10 cellular contexts compared by ENCODE assay signal in the genomic region with DNA sequence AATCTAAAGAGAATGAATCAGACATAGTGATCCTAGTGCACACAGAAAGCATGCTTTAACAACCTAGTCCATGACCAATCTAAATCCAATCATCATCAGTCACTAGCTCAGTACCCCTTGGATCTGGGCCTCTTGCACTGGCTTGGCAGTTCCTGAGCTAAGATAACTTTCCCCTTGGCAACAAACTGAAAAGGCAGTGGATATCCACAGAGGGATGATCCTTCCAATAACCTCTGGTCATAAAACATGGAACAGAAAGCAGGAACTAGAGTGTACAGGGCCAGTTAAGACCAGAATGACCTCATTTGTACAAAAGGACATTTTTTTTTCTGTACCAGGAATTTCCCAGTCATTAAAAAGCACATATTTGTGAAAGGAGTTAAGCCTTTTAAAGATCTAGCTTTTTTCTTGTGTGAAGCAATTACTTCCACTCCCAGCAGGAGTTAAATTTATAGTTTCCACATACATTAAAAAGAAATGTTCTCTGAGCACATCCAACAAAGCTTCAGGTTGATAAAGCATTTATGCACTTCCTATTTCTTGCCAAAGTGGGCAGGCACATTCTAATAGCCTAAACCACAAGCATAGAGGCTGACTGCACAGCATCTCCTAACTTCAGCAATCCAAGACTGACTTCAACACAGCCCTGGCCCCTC. TPM values are rescaled to one million over a fixed set of nuclear protein-coding genes. Genes with fewer than 3 reads are reported as not detected.
DNase-seq lines count a peak whose midpoint lies in the region; ATAC-seq, FAIRE-seq and TF ChIP-seq lines count a peak whose summit lies in the region.
"Had no signal": no experiment of that assay in that cellular context is flagged by ENCODE, and none has a peak within 500 bp of the region (broad histone marks: within the 10 kb centered on the region; RNA-seq: fewer than 3 reads in every experiment).

No MANE protein-coding gene starts in this region.

- no peak for ATAC-seq in HepG2
- peak; percentile 45 for ATAC-seq in left lung
- ATAC-seq in natural killer cell: no peak
- no peak for ATAC-seq in activated naive CD8-positive, alpha-beta T cell treated with anti-CD3 and anti-CD28 coated beads, Interleukin-2, amount 50 U/mL, for 24 hours

- no peak for FAIRE-seq in HepG2 (lab: Jason Lieb, UNC)

- H3K9ac ChIP-seq in liver (ENCODE audit: low read depth in 1 of 2, low read length in 2 of 2) (no peak overlapping the region), HepG2 (ENCODE audit: insufficient read depth, low read depth, low read length) (no peak overlapping the region)

- H3K27me3 ChIP-seq in liver (ENCODE audit: control insufficient read depth in 4 of 4, insufficient read depth in 4 of 4, low read length in 3 of 4) (no peaks in the 10 kb centered on the region), HepG2 (ENCODE audit: control insufficient read depth in 1 of 2, insufficient read depth in 2 of 2, low read length in 2 of 2) (no peaks in the 10 kb centered on the region; a peak in 1 of 5 replicates), brain microvascular endothelial cell (replicated peaks) (no peaks in the 10 kb centered on the region), left lung (no peaks in the 10 kb centered on the region)

- TF ChIP-seq CTCF in liver (IDR thresholded peaks at IDR 0.05; ENCODE audit: low read depth, low read length, missing input control) (no peak), HepG2 (CRISPR knock-in tag; IDR thresholded peaks at IDR 0.05) (no peak), brain microvascular endothelial cell (IDR thresholded peaks at IDR 0.05; ENCODE audit: low read depth, low read length, missing control alignments) (no peak), left lung (IDR thresholded peaks at IDR 0.05) (no peak), natural killer cell (IDR thresholded peaks at IDR 0.05) (no peak)

- CTCF ChIA-PET in HepG2 (lab: Yijun Ruan, JAX; ENCODE audit: low intra/inter-chr PET ratio, low total read pairs): no interaction called here

- H3K36me3 ChIP-seq in liver (ENCODE audit: control insufficient read depth in 4 of 4, insufficient read depth in 3 of 4, low read depth in 1 of 4, low read length in 3 of 4) (no peaks in the 10 kb centered on the region), HepG2 (replicated peaks in 1 of 2; ENCODE audit: control insufficient read depth in 1 of 2, insufficient read depth in 2 of 2, low read length in 2 of 2) (no peaks in the 10 kb centered on the region), brain microvascular endothelial cell (replicated peaks) (no peaks in the 10 kb centered on the region), left lung (no peaks in the 10 kb centered on the region)

- no peaks in the 10 kb centered on the region for H3K79me2 ChIP-seq in HepG2 (ENCODE audit: insufficient read depth, low read length)

- no peak overlapping the region for H3K27ac Mint-ChIP-seq in natural killer cell
- H3K27ac Mint-ChIP-seq in activated naive CD8-positive, alpha-beta T cell treated with anti-CD3 and anti-CD28 coated beads, Interleukin-2, amount 50 U/mL, for 24 hours: no peak overlapping the region
- H3K27ac Mint-ChIP-seq: immature natural killer cell had no signal

- no peak overlapping the region for H3K4me3 ChIP-seq in liver (ENCODE audit: low read depth in 1 of 3, low read length in 3 of 3)
- no peak overlapping the region for H3K4me3 ChIP-seq in HepG2 (replicated peaks in 1 of 3; ENCODE audit: insufficient read depth in 1 of 3, low read depth in 2 of 3, low read length in 3 of 3)
- H3K4me3 ChIP-seq in brain microvascular endothelial cell (ENCODE audit: low read depth, low read length): no peak overlapping the region
- H3K4me3 ChIP-seq in left lung: no peak overlapping the region

- H3K36me3 Mint-ChIP-seq in natural killer cell: no peaks in the 10 kb centered on the region
- H3K36me3 Mint-ChIP-seq in activated naive CD8-positive, alpha-beta T cell treated with anti-CD3 and anti-CD28 coated beads, Interleukin-2, amount 50 U/mL, for 24 hours (ENCODE audit: low read depth): no peaks in the 10 kb centered on the region
- H3K36me3 Mint-ChIP-seq: immature natural killer cell had no signal

- no peaks in the 10 kb centered on the region for H4K20me1 ChIP-seq in HepG2 (ENCODE audit: insufficient read depth, low read length)

- no peaks in the 10 kb centered on the region for H3K27me3 Mint-ChIP-seq in natural killer cell (ENCODE audit: low read depth in 2 of 2)
- H3K27me3 Mint-ChIP-seq in activated naive CD8-positive, alpha-beta T cell treated with anti-CD3 and anti-CD28 coated beads, Interleukin-2, amount 50 U/mL, for 24 hours: no peaks in the 10 kb centered on the region

- H3K9me3 Mint-ChIP-seq in natural killer cell: peaks cover 2 to 4% of the 10 kb centered on the region in 2 donors
- H3K9me3 Mint-ChIP-seq in activated naive CD8-positive, alpha-beta T cell treated with anti-CD3 and anti-CD28 coated beads, Interleukin-2, amount 50 U/mL, for 24 hours: peaks cover 5% of the 10 kb centered on the region

- H3K4me3 Mint-ChIP-seq in natural killer cell: no peak overlapping the region
- no peak overlapping the region for H3K4me3 Mint-ChIP-seq in activated naive CD8-positive, alpha-beta T cell treated with anti-CD3 and anti-CD28 coated beads, Interleukin-2, amount 50 U/mL, for 24 hours
- H3K4me3 Mint-ChIP-seq: immature natural killer cell had no signal

- TF ChIP-seq EP300 in HepG2 (IDR thresholded peaks at IDR 0.05; ENCODE audit: low read depth in 2 of 2, low read length in 2 of 2) (no peak), HepG2 (CRISPR knock-in tag; IDR thresholded peaks at IDR 0.05; ENCODE audit: borderline replicate concordance) (no peak)

- H3K4me1 ChIP-seq in liver (ENCODE audit: control insufficient read depth in 4 of 4, insufficient read depth in 4 of 4, low read length in 3 of 4) (no peaks in the 10 kb centered on the region), HepG2 (ENCODE audit: insufficient read depth, low read length) (no peaks in the 10 kb centered on the region), left lung (peaks cover 0 to 6% of the 10 kb centered on the region in 2 donors)

- in situ Hi-C loops in HepG2 (cut with HindIII; ENCODE audit: extremely low pct_ligation_motif_present, low pct_unique_long_range_greater_than_20kb): no loop called here
- in situ Hi-C loops in brain microvascular endothelial cell (cut with HindIII; ENCODE audit: low pct_ligation_motif_present, low sequenced_read_pairs): no loop called here

- H2AFZ ChIP-seq in HepG2 (ENCODE audit: low read length): no peak overlapping the region

- H3K9me3 ChIP-seq in liver (ENCODE audit: control insufficient read depth in 4 of 4, low read length in 3 of 4) (no peaks in the 10 kb centered on the region), HepG2 (ENCODE audit: low read length) (no peaks in the 10 kb centered on the region), left lung (no peaks in the 10 kb centered on the region)

- POLR2A ChIA-PET in HepG2 (lab: Yijun Ruan, JAX): no interaction called here

- TF ChIP-seq RAD21 in liver (IDR thresholded peaks at IDR 0.05) (no peak), HepG2 (CRISPR knock-in tag; IDR thresholded peaks at IDR 0.05) (no peak)

- BruUV-seq in HepG2 (replicated peaks; lab: Mats Ljungman, UMichigan): no TSS peak

- H3K4me2 ChIP-seq in HepG2 (ENCODE audit: low read depth, low read length): no peak overlapping the region

- no peak for DNase-seq in HepG2 (ENCODE audit: low spot score)
- peak; percentile 29 for DNase-seq in brain microvascular endothelial cell
- no peak for DNase-seq in left lung
- DNase-seq in natural killer cell: no peak
- no peak for DNase-seq in pons (ENCODE audit: low spot score)
- no peak for DNase-seq in DMS114 treated with DMSO at 0.1 percent for 48 hours (lab: John Stamatoyannopoulos, UW; ENCODE audit: unreplicated experiment)
- no peak for DNase-seq in activated naive CD8-positive, alpha-beta T cell treated with anti-CD3 and anti-CD28 coated beads, Interleukin-2, amount 50 U/mL, for 24 hours
- DNase-seq: activated naive CD4-positive, alpha-beta T cell treated with Interleukin-2 at 50 U/mL for 16 hours; immature natural killer cell had no signal

- H3K27ac ChIP-seq in liver (ENCODE audit: low read depth in 1 of 2, low read length in 2 of 2) (peak overlapping the region; percentile 12 to 35), HepG2 (ENCODE audit: extremely low read length, insufficient read depth, low read length) (no peak overlapping the region), brain microvascular endothelial cell (no peak overlapping the region), left lung (peak overlapping the region in 1 of 2 donors; percentile 36)

- no peak for TF ChIP-seq POLR2A in HepG2 (IDR thresholded peaks at IDR 0.05; ENCODE audit: insufficient read depth in 1 of 2, low read depth in 2 of 2, low read length in 2 of 2)

- intact Hi-C loops in HepG2 (cut with micrococcal nuclease; ENCODE audit: unreplicated experiment) (no loop called here), left lung (cut with DNase I) (no loop called here), natural killer cell (cut with micrococcal nuclease) (no loop called here)

- H3K4me1 Mint-ChIP-seq in natural killer cell: no peaks in the 10 kb centered on the region
- no peaks in the 10 kb centered on the region for H3K4me1 Mint-ChIP-seq in activated naive CD8-positive, alpha-beta T cell treated with anti-CD3 and anti-CD28 coated beads, Interleukin-2, amount 50 U/mL, for 24 hours
- H3K4me1 Mint-ChIP-seq: immature natural killer cell had no signal

RNA-seq across cellular contexts. Expression of gene GUCY1A2, which starts 30.0 kb away (rescaled TPM):
- 1 to 10 TPM; 2.8 to 4.4 TPM for total RNA-seq in liver
- under 1 TPM; 0.55 to 0.57 TPM for polyA plus RNA-seq in liver
- total RNA-seq in HepG2 (2016; rRNA removed; fragmentation: Illumina TruSeq; extraction: Trizol): 0.07 TPM in 1 of 2 replicates, not detected in the other
- total RNA-seq in HepG2 (2016; cell fraction: cytosol; rRNA removed; fragmentation: Illumina TruSeq; extraction: Trizol; ENCODE audit: low read depth): 0.09 TPM in 1 of 2 replicates, not detected in the other
- 0.04 TPM in 1 of 2 replicates, not detected in the other for total RNA-seq in HepG2 (2016; cell fraction: insoluble cytoplasmic fraction; rRNA removed; fragmentation: Illumina TruSeq; extraction: Trizol)
- 0.03 and 0.06 TPM in 2 replicates for total RNA-seq in HepG2 (2016; cell fraction: membrane; rRNA removed; fragmentation: Illumina TruSeq; extraction: Trizol)
- total RNA-seq in HepG2 (2016; cell fraction: nucleus; rRNA removed; fragmentation: Illumina TruSeq; extraction: Trizol): 0.03 and 0.09 TPM in 2 replicates
- 0.01 TPM in 2 replicates for polyA plus RNA-seq in HepG2 (2011; rRNA removed)
- under 0.01 TPM in 1 of 2 replicates, not detected in the other for polyA plus RNA-seq in HepG2 (2011; cell fraction: cytosol; rRNA removed)
- polyA plus RNA-seq in HepG2 (2011; cell fraction: nucleus; rRNA removed): 0.03 TPM in 1 of 2 replicates, not detected in the other
- 0.01 TPM in 1 of 2 replicates, not detected in the other for polyA plus RNA-seq in HepG2 (2012)
- polyA plus RNA-seq in HepG2 (2016; cell fraction: cytosol; fragmentation: Illumina TruSeq; extraction: Trizol; ENCODE audit: low read depth): not detected in 2 replicates
- 0.01 and 0.05 TPM in 2 replicates for polyA plus RNA-seq in HepG2 (2016; cell fraction: insoluble cytoplasmic fraction; fragmentation: Illumina TruSeq; extraction: Trizol; ENCODE audit: low read depth)
- not detected in 2 replicates for polyA plus RNA-seq in HepG2 (2016; cell fraction: membrane; fragmentation: Illumina TruSeq; extraction: Trizol; ENCODE audit: low read depth)
- 0.03 and 0.07 TPM in 2 replicates for polyA plus RNA-seq in HepG2 (2016; cell fraction: nucleus; fragmentation: Illumina TruSeq; extraction: Trizol; ENCODE audit: insufficient read depth, low read depth)
- not detected in 2 replicates for polyA minus RNA-seq in HepG2 (2011; rRNA and poly(A)+ RNA removed; ENCODE audit: low replicate concordance)
- not detected in 2 replicates for polyA minus RNA-seq in HepG2 (2011; cell fraction: cytosol; rRNA and poly(A)+ RNA removed)
- 0.25 and 0.26 TPM in 2 replicates for polyA minus RNA-seq in HepG2 (2011; cell fraction: nucleus; rRNA and poly(A)+ RNA removed)
- 10 to 100 TPM; 15.6 to 31.7 TPM for total RNA-seq in left lung
- under 1 TPM in 1 of 3 donors, not detected in 2; 0.15 TPM for total RNA-seq in natural killer cell
- polyA plus RNA-seq: immature natural killer cell had no signal

Comparison
In these comparisons a context has a peak if more than half of its experiments do, and no peak if none do; other contexts are left out.
1. H3K27ac ChIP-seq: peak in liver (2 of 2); none in HepG2 (single experiment) and brain microvascular endothelial cell (single experiment).